Comparison of ENCODE assay signal across 16 cellular contexts in genomic region chr7:43735403-43735801, GRCh38. TPM values are rescaled to one million over a fixed set of nuclear protein-coding genes. Genes with fewer than 3 reads are reported as not detected.
DNase-seq lines count a peak whose midpoint lies in the region; ATAC-seq, FAIRE-seq and TF ChIP-seq lines count a peak whose summit lies in the region.
"Had no signal": no experiment of that assay in that cellular context is flagged by ENCODE, and none has a peak within 500 bp of the region (broad histone marks: within the 10 kb centered on the region; RNA-seq: fewer than 3 reads in every experiment).

No MANE protein-coding gene starts in this region.

- H3K27me3 Mint-ChIP-seq in T-helper 17 cell = no peaks in the 10 kb centered on the region

- no peak for TF ChIP-seq POLR2A in GM12892 (IDR thresholded peaks at IDR 0.05; ENCODE audit: low read depth, low read length)

- DNase-seq in T-helper 17 cell (no peak), GM12892 (ENCODE audit: insufficient read length) (no peak), NCI-H1436 (lab: John Stamatoyannopoulos, UW) (no peak), RKO (ENCODE audit: low spot score) (no peak), A172 (ENCODE audit: low spot score) (no peak)
- DNase-seq: activated CD4-positive, alpha-beta T cell treated with anti-CD3 and anti-CD28 coated beads, Interleukin-2, amount 50 U/mL, for 4 hours; glutamatergic neuron; left ventricle myocardium superior; NCI-H146; spleen; T-cell had no signal

- no peak overlapping the region for H3K4me3 Mint-ChIP-seq in T-helper 17 cell
- H3K4me3 Mint-ChIP-seq: GM23338 had no signal

- no peaks in the 10 kb centered on the region for H3K9me3 ChIP-seq in T-helper 17 cell (ENCODE audit: control insufficient read depth, low read length, poor library complexity, severe bottlenecking)
- H3K9me3 ChIP-seq: spleen had no signal

- ATAC-seq in GM18517 (IDR thresholded peaks at IDR 0.05; ENCODE audit: unreplicated experiment) (peak; percentile 26), GM19372 (IDR thresholded peaks at IDR 0.05; ENCODE audit: low read depth, unreplicated experiment) (peak; percentile 12), HG02884 (IDR thresholded peaks at IDR 0.05; ENCODE audit: unreplicated experiment) (peak; percentile 20), T-helper 17 cell (no peak)
- ATAC-seq: GM23338, left ventricle myocardium superior had no signal

- H3K36me3 Mint-ChIP-seq in T-helper 17 cell (ENCODE audit: low read depth) = peaks cover 2% of the 10 kb centered on the region
- H3K36me3 Mint-ChIP-seq: T-cell had no signal

- peak overlapping the region; percentile 80 for H3K27ac Mint-ChIP-seq in T-helper 17 cell
- H3K27ac Mint-ChIP-seq: GM23338, T-cell had no signal

- FAIRE-seq in GM12892 (lab: Jason Lieb, UNC) = no peak
- FAIRE-seq: astrocyte had no signal

- peaks cover 8% of the 10 kb centered on the region for H3K4me1 Mint-ChIP-seq in T-helper 17 cell

RNA-seq across cellular contexts. Expression of gene COA1, which starts 6.1 kb away (rescaled TPM):
- total RNA-seq in T-helper 17 cell = 10 to 100 TPM; 51.1 to 55.0 TPM
- 124 TPM for polyA plus RNA-seq in GM12892 (2012; ENCODE audit: missing spikeins)
- total RNA-seq in A172 (2014; rRNA removed; shearing (Covaris generic)) = 87.5 and 154 TPM in 2 replicates

RNA-seq across cellular contexts. Expression of gene BLVRA, which starts 23.1 kb away (rescaled TPM):
- 10 to 100 TPM; 26.2 to 29.7 TPM for total RNA-seq in T-helper 17 cell
- 82.6 TPM for polyA plus RNA-seq in GM12892 (2012; ENCODE audit: missing spikeins)
- total RNA-seq in A172 (2014; rRNA removed; shearing (Covaris generic)) = 129 and 138 TPM in 2 replicates
